Comparison of ENCODE assay signal across 8 cellular contexts in genomic region chr5:151082274-151082902, GRCh38. TPM values are rescaled to one million over a fixed set of nuclear protein-coding genes. Genes with fewer than 3 reads are reported as not detected.
A peak's percentile ranks its signal among the peaks of the same experiment; 100 is the strongest.
DNase-seq lines count a peak whose midpoint lies in the region; ATAC-seq and TF ChIP-seq lines count a peak whose summit lies in the region.

No MANE protein-coding gene starts in this region.

- H3K9me3 ChIP-seq in OCI-LY1 (ENCODE audit: low read length) (no peaks in the 10 kb centered on the region), endocrine pancreas (ENCODE audit: control insufficient read depth, low read length) (no peaks in the 10 kb centered on the region)

- no peaks in the 10 kb centered on the region for H3K9me2 ChIP-seq in OCI-LY1 (ENCODE audit: low read depth, low read length)

- H3K9me3 Mint-ChIP-seq in activated CD4-positive, alpha-beta T cell treated with anti-CD3 and anti-CD28 coated beads, Interleukin-2, amount 10 ng/mL, durations not matched to agents 7 days and 5 days = no peaks in the 10 kb centered on the region

- H3K4me1 Mint-ChIP-seq in activated CD4-positive, alpha-beta T cell treated with anti-CD3 and anti-CD28 coated beads, Interleukin-2, amount 10 ng/mL, durations not matched to agents 7 days and 5 days = peaks cover 81% of the 10 kb centered on the region

- H3F3A ChIP-seq in OCI-LY1 (ENCODE audit: insufficient read depth, low read length) = no peaks in the 10 kb centered on the region

- peaks cover 21% of the 10 kb centered on the region for H3K36me3 Mint-ChIP-seq in activated CD4-positive, alpha-beta T cell treated with anti-CD3 and anti-CD28 coated beads, Interleukin-2, amount 10 ng/mL, durations not matched to agents 7 days and 5 days (ENCODE audit: low read depth)

- H3K4me2 ChIP-seq in OCI-LY1 (ENCODE audit: low read length) = peak overlapping the region; percentile 64

- peaks cover 30% of the 10 kb centered on the region for H3K79me2 ChIP-seq in OCI-LY1 (ENCODE audit: insufficient read depth, low read length)

- H3K27me3 ChIP-seq in OCI-LY1 (ENCODE audit: insufficient read depth, low read length) = no peaks in the 10 kb centered on the region
- H3K27me3 ChIP-seq in endocrine pancreas (ENCODE audit: control insufficient read depth, insufficient read depth, low read length) = no peaks in the 10 kb centered on the region

- no peaks in the 10 kb centered on the region for H3K27me3 Mint-ChIP-seq in activated CD4-positive, alpha-beta T cell treated with anti-CD3 and anti-CD28 coated beads, Interleukin-2, amount 10 ng/mL, durations not matched to agents 7 days and 5 days

- H3K36me3 ChIP-seq in OCI-LY1 (ENCODE audit: insufficient read depth, low read length) (peaks cover 24% of the 10 kb centered on the region), endocrine pancreas (ENCODE audit: control insufficient read depth, insufficient read depth, low read length) (no peaks in the 10 kb centered on the region)

- TF ChIP-seq CTCF in OCI-LY1 (IDR thresholded peaks at IDR 0.05; ENCODE audit: low read length) (peak; percentile 31; the same call in 1 of the 2 replicates), omental fat pad (IDR thresholded peaks at IDR 0.05) (no peak)

- POLR2A ChIA-PET in activated CD4-positive, alpha-beta T cell treated with anti-CD3 and anti-CD28 coated beads, Interleukin-2, amount 10 ng/mL, durations not matched to agents 7 days and 5 days (lab: Charles Lee) = interaction anchor here (1.4 kb wide), 1 partner anchor 15 kb away, joined by 4 read pairs; no protein-coding TSS in a partner anchor

- H3K27ac Mint-ChIP-seq in activated CD4-positive, alpha-beta T cell treated with anti-CD3 and anti-CD28 coated beads, Interleukin-2, amount 10 ng/mL, durations not matched to agents 7 days and 5 days = peak overlapping the region; percentile 88

- H3K27ac ChIP-seq in OCI-LY1 (ENCODE audit: low read depth, low read length, poor library complexity, severe bottlenecking) = peak overlapping the region; percentile 74

- ATAC-seq in omental fat pad (ENCODE audit: low FRiP score) (no peak), HG03439 (IDR thresholded peaks at IDR 0.05; ENCODE audit: unreplicated experiment) (no peak)

- H3K9ac ChIP-seq in OCI-LY1 (ENCODE audit: low read length) (peak overlapping the region; percentile 96; the same call in 1 of the 2 replicates), endocrine pancreas (ENCODE audit: control insufficient read depth, insufficient read depth, low read length) (no peak overlapping the region)

- no peak overlapping the region for H2AFZ ChIP-seq in OCI-LY1 (ENCODE audit: low read length)

- CTCF ChIA-PET in activated CD4-positive, alpha-beta T cell treated with anti-CD3 and anti-CD28 coated beads, Interleukin-2, amount 10 ng/mL, durations not matched to agents 7 days and 5 days (lab: Charles Lee) = interaction anchor here (0.5 to 2.6 kb wide), 8 partner anchors 8 to 119 kb away, joined by 3 to 13 read pairs (median 4); no protein-coding TSS in a partner anchor

- H3K4me3 Mint-ChIP-seq in activated CD4-positive, alpha-beta T cell treated with anti-CD3 and anti-CD28 coated beads, Interleukin-2, amount 10 ng/mL, durations not matched to agents 7 days and 5 days = peak overlapping the region; percentile 83

- H3K4me3 ChIP-seq in OCI-LY1 (ENCODE audit: low read depth, low read length, poor library complexity, severe bottlenecking) (peak overlapping the region; percentile 86), endocrine pancreas (ENCODE audit: control insufficient read depth, insufficient read depth, low read length) (peak overlapping the region; percentile 85)

- peaks cover 79% of the 10 kb centered on the region for H3K4me1 ChIP-seq in OCI-LY1 (ENCODE audit: insufficient read depth, low read length, severe bottlenecking)
- no peaks in the 10 kb centered on the region for H3K4me1 ChIP-seq in endocrine pancreas (ENCODE audit: control insufficient read depth, insufficient read depth, low read length)

- no peak for DNase-seq in activated CD4-positive, alpha-beta T cell treated with anti-CD3 and anti-CD28 coated beads, Interleukin-2, amount 10 ng/mL, durations not matched to agents 7 days and 5 days
- no peak for DNase-seq in activated CD4-positive, alpha-beta T cell treated with anti-CD3 and anti-CD28 coated beads for 48 hours
- DNase-seq in putamen (ENCODE audit: low spot score) (peak; percentile 24), omental fat pad (ENCODE audit: low spot score) (no peak)
- DNase-seq in stimulated activated CD4-positive, alpha-beta T cell treated with anti-CD3 and anti-CD28 coated beads, Interleukin-2, amount 100 ng/mL, for 48 hours = no peak

- no peaks in the 10 kb centered on the region for H4K20me1 ChIP-seq in OCI-LY1 (ENCODE audit: insufficient read depth, low read length)

RNA-seq across cellular contexts. Expression of gene TNIP1, which starts 1.6 kb away (rescaled TPM):
- 100 to 1,000 TPM; 127 TPM for total RNA-seq in activated CD4-positive, alpha-beta T cell treated with anti-CD3 and anti-CD28 coated beads, Interleukin-2, amount 10 ng/mL, durations not matched to agents 7 days and 5 days
- total RNA-seq in omental fat pad = 100 to 1,000 TPM in 3 of 4 donors, 10 to 100 TPM in 1; 96.7 to 189 (median 149) TPM
